ENCODE assay signal across 32 cellular contexts in genomic region chr1:165527251-165527650, GRCh38. TPM values are rescaled to one million over a fixed set of nuclear protein-coding genes. Genes with fewer than 3 reads are reported as not detected.
"Had no signal": no experiment of that assay in that cellular context is flagged by ENCODE, and none has a peak within 500 bp of the region (broad histone marks: within the 10 kb centered on the region; RNA-seq: fewer than 3 reads in every experiment).

No MANE protein-coding gene starts in this region.

- H3K4me1 Mint-ChIP-seq: activated CD4-positive, alpha-beta T cell treated with anti-CD3 and anti-CD28 coated beads for 36 hours; activated naive CD4-positive, alpha-beta T cell treated with anti-CD3 and anti-CD28 coated beads, Interleukin-2, amount 10 ng/mL, durations not matched to agents 7 days and 5 days; immature natural killer cell; natural killer cell; stimulated activated naive B cell treated with anti-CD40 and anti-IgM and Interleukin-4, amounts not matched to agents 10 μg/mL and 1 μg/mL and 100 μg/mL, for 72 hours had no signal

- H3K4me3 Mint-ChIP-seq: activated CD4-positive, alpha-beta T cell treated with anti-CD3 and anti-CD28 coated beads for 36 hours; activated naive CD4-positive, alpha-beta T cell treated with anti-CD3 and anti-CD28 coated beads, Interleukin-2, amount 10 ng/mL, durations not matched to agents 7 days and 5 days; activated T-cell treated with anti-CD3 and anti-CD28 coated beads, Interleukin-2, amount 50 U/mL, for 72 hours; endodermal cell; immature natural killer cell; natural killer cell; stimulated activated naive B cell treated with anti-CD40 and anti-IgM and Interleukin-4, amounts not matched to agents 10 μg/mL and 1 μg/mL and 100 μg/mL, for 72 hours; WTC11 had no signal

- DNase-seq: activated CD4-positive, alpha-beta T cell treated with anti-CD3 and anti-CD28 coated beads for 36 hours; activated CD4-positive, alpha-beta T cell treated with anti-CD3 and anti-CD28 coated beads, Interleukin-2, amount 50 U/mL, for 4 hours; activated CD8-positive, alpha-beta memory T cell treated with anti-CD3 and anti-CD28 coated beads, Interleukin-2, amount 50 U/mL, for 48 hours; activated effector memory CD4-positive, alpha-beta T cell treated with Interleukin-2 at 50 U/mL for 16 hours; activated naive CD4-positive, alpha-beta T cell treated with anti-CD3 and anti-CD28 coated beads, Interleukin-2, amount 10 ng/mL, durations not matched to agents 7 days and 5 days; activated T-cell treated with anti-CD3 and anti-CD28 coated beads, Interleukin-2, amount 50 U/mL, for 72 hours; amygdala; cerebellar nuclear complex; endodermal cell; esophagus squamous epithelium; gastrocnemius medialis; head of caudate nucleus; immature natural killer cell; left ventricle myocardium inferior; midbrain; natural killer cell; retina; sigmoid colon; stimulated activated CD4-positive, alpha-beta T cell treated with anti-CD3 and anti-CD28 coated beads, Interleukin-2, amount 100 ng/mL, for 48 hours; stimulated activated CD8-positive, alpha-beta memory T cell treated with anti-CD3 and anti-CD28 coated beads, Interleukin-4, amount 100 ng/mL, for 48 hours; stimulated activated naive B cell treated with anti-CD40 and anti-IgM and Interleukin-4, amounts not matched to agents 10 μg/mL and 1 μg/mL and 100 μg/mL, for 72 hours; T-helper 9 cell; transverse colon had no signal

- H3K9me3 ChIP-seq: esophagus squamous epithelium, gastrocnemius medialis had no signal

- H3K36me3 Mint-ChIP-seq: activated naive CD4-positive, alpha-beta T cell treated with anti-CD3 and anti-CD28 coated beads, Interleukin-2, amount 10 ng/mL, durations not matched to agents 7 days and 5 days; immature natural killer cell; stimulated activated naive B cell treated with anti-CD40 and anti-IgM and Interleukin-4, amounts not matched to agents 10 μg/mL and 1 μg/mL and 100 μg/mL, for 72 hours had no signal

- H3K27me3 ChIP-seq: gastrocnemius medialis had no signal

- H3K9me3 Mint-ChIP-seq: endodermal cell had no signal

- H3K27ac ChIP-seq: coronary artery, esophagus squamous epithelium, gastrocnemius medialis, left ventricle myocardium inferior, sigmoid colon, transverse colon had no signal

- H3K36me3 ChIP-seq: esophagus squamous epithelium, gastrocnemius medialis, left ventricle myocardium inferior, sigmoid colon, transverse colon had no signal

- ATAC-seq: activated CD4-positive, alpha-beta T cell treated with anti-CD3 and anti-CD28 coated beads for 36 hours; activated T-cell treated with anti-CD3 and anti-CD28 coated beads, Interleukin-2, amount 50 U/mL, for 72 hours; gastrocnemius medialis; natural killer cell; stimulated activated naive B cell treated with anti-CD40 and anti-IgM and Interleukin-4, amounts not matched to agents 10 μg/mL and 1 μg/mL and 100 μg/mL, for 72 hours had no signal

- H3K27ac Mint-ChIP-seq: activated CD4-positive, alpha-beta T cell treated with anti-CD3 and anti-CD28 coated beads for 36 hours; activated naive CD4-positive, alpha-beta T cell treated with anti-CD3 and anti-CD28 coated beads, Interleukin-2, amount 10 ng/mL, durations not matched to agents 7 days and 5 days; activated T-cell treated with anti-CD3 and anti-CD28 coated beads, Interleukin-2, amount 50 U/mL, for 72 hours; endodermal cell; immature natural killer cell; natural killer cell; progenitor cell of endocrine pancreas; stimulated activated naive B cell treated with anti-CD40 and anti-IgM and Interleukin-4, amounts not matched to agents 10 μg/mL and 1 μg/mL and 100 μg/mL, for 72 hours; WTC11 had no signal

- H3K4me3 ChIP-seq: coronary artery, esophagus squamous epithelium, gastrocnemius medialis, left ventricle myocardium inferior, sigmoid colon, smooth muscle cell, transverse colon had no signal

- H3K4me1 ChIP-seq: esophagus squamous epithelium, sigmoid colon, transverse colon had no signal

RNA-seq across cellular contexts. Expression of gene LRRC52, which starts 16.5 kb away (rescaled TPM):
- total RNA-seq: activated CD4-positive, alpha-beta T cell treated with anti-CD3 and anti-CD28 coated beads for 36 hours; activated CD8-positive, alpha-beta memory T cell treated with anti-CD3 and anti-CD28 coated beads for 36 hours; activated T-cell treated with anti-CD3 and anti-CD28 coated beads, Interleukin-2, amount 50 U/mL, for 72 hours; bronchial epithelial cell; endodermal cell; esophagus squamous epithelium; kidney epithelial cell; natural killer cell; osteoblast; progenitor cell of endocrine pancreas; sigmoid colon; smooth muscle cell; temporal lobe; transverse colon; WTC11 had no signal
- polyA plus RNA-seq: immature natural killer cell, sigmoid colon, smooth muscle cell had no signal
